9 cellular contexts compared by ENCODE assay signal in the genomic region with DNA sequence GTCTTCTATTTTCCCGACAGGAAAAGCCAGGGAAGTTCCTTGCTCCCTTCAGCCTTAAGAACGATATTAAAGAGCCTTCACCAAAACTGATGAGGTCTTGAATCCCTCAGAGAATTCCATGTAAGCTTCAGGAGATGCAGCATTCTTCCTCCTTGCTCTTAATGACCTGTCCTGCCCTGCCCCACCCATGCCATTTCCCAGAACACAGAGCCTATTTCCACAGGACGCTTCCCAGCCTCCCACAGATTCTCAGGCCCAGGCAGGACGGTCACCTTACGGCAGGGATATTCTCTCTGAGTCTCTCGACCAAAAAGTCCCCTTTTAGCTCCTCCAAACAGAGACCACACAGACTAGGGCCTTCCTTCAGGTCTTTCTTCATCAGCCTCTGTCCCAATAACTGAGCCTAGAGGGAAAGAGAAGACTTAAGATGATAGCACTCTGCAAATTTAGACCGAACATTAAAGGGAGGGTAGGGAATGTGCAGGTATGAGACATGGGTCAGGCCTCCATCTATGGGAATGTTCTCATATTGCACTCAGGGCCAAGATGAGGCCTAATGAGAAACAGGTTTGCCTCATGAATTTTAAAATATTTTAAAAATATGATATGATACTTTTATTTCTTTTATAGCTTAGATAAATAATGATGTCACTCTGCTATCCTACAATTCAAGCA.
"Had no signal": no experiment of that assay in that cellular context is flagged by ENCODE, and none has a peak within 500 bp of the region (broad histone marks: within the 10 kb centered on the region; RNA-seq: fewer than 3 reads in every experiment).

No MANE protein-coding gene starts in this region.

- ATAC-seq: activated naive CD8-positive, alpha-beta T cell treated with anti-CD3 and anti-CD28 coated beads, Interleukin-2, amount 50 U/mL, for 24 hours had no signal

- DNase-seq: activated B cell treated with CpG ODN at 0.5 μM for 24 hours; activated CD4-positive, alpha-beta T cell treated with anti-CD3 and anti-CD28 coated beads, Interleukin-2, amount 10 ng/mL, durations not matched to agents 24 days and 14 days; activated naive CD4-positive, alpha-beta T cell; activated naive CD8-positive, alpha-beta T cell treated with anti-CD3 and anti-CD28 coated beads, Interleukin-2, amount 50 U/mL, for 24 hours; effector CD8-positive, alpha-beta T cell; small intestine had no signal

- H3K9me3 ChIP-seq: tibial nerve had no signal

- H3K36me3 ChIP-seq: cardiac muscle cell, tibial nerve had no signal

- H3K4me3 ChIP-seq: cardiac muscle cell, tibial nerve had no signal

- H3K27me3 ChIP-seq: tibial nerve had no signal

- H3K9ac ChIP-seq: parathyroid adenoma had no signal

- H3K27ac ChIP-seq: cardiac muscle cell, parathyroid adenoma had no signal
